ENCODE assay signal across 26 cellular contexts in the genomic region with DNA sequence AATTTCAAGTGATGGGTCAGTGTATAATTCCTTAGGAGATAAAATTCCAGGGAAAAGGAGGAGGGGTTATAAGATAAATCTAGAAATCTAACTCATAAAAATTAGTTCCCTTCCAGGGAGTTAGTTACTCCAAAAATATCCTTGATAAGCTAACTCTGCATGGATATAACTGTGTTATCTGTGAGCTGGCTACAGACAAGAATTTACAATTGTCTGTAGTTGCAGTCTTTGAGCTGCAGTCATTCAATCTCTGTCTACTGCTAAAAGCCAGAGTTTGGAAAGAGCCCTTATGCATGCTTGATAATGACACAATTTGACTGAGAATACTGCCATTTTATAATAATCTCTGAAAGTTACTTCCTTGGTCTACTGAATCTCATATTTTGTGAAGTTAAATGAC.
DNase-seq lines count a peak whose midpoint lies in the region; ATAC-seq, FAIRE-seq and TF ChIP-seq lines count a peak whose summit lies in the region.
"Had no signal": no experiment of that assay in that cellular context is flagged by ENCODE, and none has a peak within 500 bp of the region (broad histone marks: within the 10 kb centered on the region; RNA-seq: fewer than 3 reads in every experiment).

No MANE protein-coding gene starts in this region.

- H2AFZ ChIP-seq in HepG2 (ENCODE audit: low read length), result no peak overlapping the region
- no peak overlapping the region for H2AFZ ChIP-seq in smooth muscle cell (ENCODE audit: low read depth)

- H3K9me3 Mint-ChIP-seq in endodermal cell, result no peaks in the 10 kb centered on the region
- H3K9me3 Mint-ChIP-seq: CD4-positive, alpha-beta T cell; CD8-positive, alpha-beta memory T cell; HFFc6 had no signal

- ATAC-seq in Right ventricle myocardium superior (ENCODE audit: poor library complexity) (peak; percentile 55), Right ventricle myocardium inferior (no peak), HepG2 (no peak), right lobe of liver (peak in 1 of 4 donors; percentile 18), GM21528 (IDR thresholded peaks at IDR 0.05; ENCODE audit: low FRiP score, unreplicated experiment) (no peak)
- ATAC-seq: A549, GM12878 had no signal

- TF ChIP-seq RAD21 in liver (IDR thresholded peaks at IDR 0.05) (no peak), HepG2 (CRISPR knock-in tag; IDR thresholded peaks at IDR 0.05) (no peak)

- H3K4me1 ChIP-seq in liver (ENCODE audit: control insufficient read depth in 4 of 4, insufficient read depth in 4 of 4, low read length in 3 of 4) (peaks cover 8 to 51% (median 42%) of the 10 kb centered on the region in 4 donors), HepG2 (ENCODE audit: insufficient read depth, low read length) (peaks cover 48% of the 10 kb centered on the region), right lobe of liver (peaks cover 0 to 55% (median 22%) of the 10 kb centered on the region in 4 donors), smooth muscle cell (ENCODE audit: low read depth) (no peaks in the 10 kb centered on the region), endodermal cell (ENCODE audit: control insufficient read depth, insufficient read depth, low read length) (no peaks in the 10 kb centered on the region)
- H3K4me1 ChIP-seq: A549; BE2C; BLaER1 treated with 17β-estradiol and CSF1 and Interleukin-3, amounts not matched to agents 10 nM and 100 nM; HAP-1 had no signal

- H3K9ac ChIP-seq in liver (ENCODE audit: low read depth in 1 of 2, low read length in 2 of 2), result no peak overlapping the region
- no peak overlapping the region for H3K9ac ChIP-seq in HepG2 (ENCODE audit: insufficient read depth, low read depth, low read length)
- no peak overlapping the region for H3K9ac ChIP-seq in smooth muscle cell (ENCODE audit: low read depth)
- no peak overlapping the region for H3K9ac ChIP-seq in endodermal cell (ENCODE audit: extremely low read depth, low read length, poor library complexity, severe bottlenecking)
- H3K9ac ChIP-seq: BLaER1 treated with 17β-estradiol and CSF1 and Interleukin-3, amounts not matched to agents 10 nM and 100 nM had no signal

- CTCF ChIA-PET in HepG2 (lab: Yijun Ruan, JAX; ENCODE audit: low intra/inter-chr PET ratio, low total read pairs), result no interaction called here

- H3K27ac ChIP-seq in liver (ENCODE audit: low read depth in 1 of 2, low read length in 2 of 2) (peak overlapping the region; percentile 47 to 55), HepG2 (ENCODE audit: extremely low read length, insufficient read depth, low read length) (no peak overlapping the region), right lobe of liver (peak overlapping the region in 2 of 3 donors; percentile 51 to 83), smooth muscle cell (ENCODE audit: low read depth) (no peak overlapping the region), endodermal cell (ENCODE audit: low read depth, low read length) (no peak overlapping the region)
- H3K27ac ChIP-seq: A549; BLaER1 treated with 17β-estradiol and CSF1 and Interleukin-3, amounts not matched to agents 10 nM and 100 nM had no signal

- TF ChIP-seq EP300 in HepG2 (IDR thresholded peaks at IDR 0.05; ENCODE audit: low read depth in 2 of 2, low read length in 2 of 2), result no peak
- TF ChIP-seq EP300 in HepG2 (CRISPR knock-in tag; IDR thresholded peaks at IDR 0.05; ENCODE audit: borderline replicate concordance), result no peak

- H3K9me3 ChIP-seq in liver (ENCODE audit: control insufficient read depth in 4 of 4, low read length in 3 of 4), result no peaks in the 10 kb centered on the region
- no peaks in the 10 kb centered on the region for H3K9me3 ChIP-seq in HepG2 (ENCODE audit: low read length)
- no peaks in the 10 kb centered on the region for H3K9me3 ChIP-seq in right lobe of liver
- no peaks in the 10 kb centered on the region for H3K9me3 ChIP-seq in smooth muscle cell (replicated peaks; ENCODE audit: low read depth)
- no peaks in the 10 kb centered on the region for H3K9me3 ChIP-seq in endodermal cell (ENCODE audit: control insufficient read depth, low read length)
- H3K9me3 ChIP-seq: A549; BE2C; BLaER1 treated with 17β-estradiol and CSF1 and Interleukin-3, amounts not matched to agents 10 nM and 100 nM; HAP-1 had no signal

- intact Hi-C loops in Right ventricle myocardium superior (cut with DNase I) (no loop called here), Right ventricle myocardium inferior (cut with DNase I) (no loop called here), HepG2 (cut with micrococcal nuclease; ENCODE audit: unreplicated experiment) (no loop called here), right lobe of liver (cut with DNase I) (no loop called here)

- in situ Hi-C loops in HepG2 (cut with HindIII; ENCODE audit: extremely low pct_ligation_motif_present, low pct_unique_long_range_greater_than_20kb), result loop anchor here (25.0 kb wide), 1 partner anchor 1002 kb away; a partner anchor contains a TSS

- H4K20me1 ChIP-seq in HepG2 (ENCODE audit: insufficient read depth, low read length), result no peaks in the 10 kb centered on the region
- peaks cover 22% of the 10 kb centered on the region for H4K20me1 ChIP-seq in smooth muscle cell (ENCODE audit: low read depth)
- H4K20me1 ChIP-seq: BLaER1 treated with 17β-estradiol and CSF1 and Interleukin-3, amounts not matched to agents 10 nM and 100 nM had no signal

- POLR2A ChIA-PET in HepG2 (lab: Yijun Ruan, JAX), result no interaction called here

- no TSS peak for BruUV-seq in HepG2 (replicated peaks; lab: Mats Ljungman, UMichigan)

- no peaks in the 10 kb centered on the region for H3K27me3 Mint-ChIP-seq in endodermal cell (ENCODE audit: insufficient read depth)
- H3K27me3 Mint-ChIP-seq: CD4-positive, alpha-beta T cell; CD8-positive, alpha-beta memory T cell had no signal

- H3K36me3 ChIP-seq in liver (ENCODE audit: control insufficient read depth in 4 of 4, insufficient read depth in 3 of 4, low read depth in 1 of 4, low read length in 3 of 4) (no peaks in the 10 kb centered on the region), HepG2 (replicated peaks in 1 of 2; ENCODE audit: control insufficient read depth in 1 of 2, insufficient read depth in 2 of 2, low read length in 2 of 2) (no peaks in the 10 kb centered on the region; a peak in 1 of 5 replicates), right lobe of liver (no peaks in the 10 kb centered on the region), smooth muscle cell (ENCODE audit: low read depth) (no peaks in the 10 kb centered on the region), endodermal cell (ENCODE audit: control insufficient read depth, insufficient read depth, low read length) (no peaks in the 10 kb centered on the region)
- H3K36me3 ChIP-seq: BE2C, HAP-1 had no signal

- TF ChIP-seq CTCF in liver (IDR thresholded peaks at IDR 0.05; ENCODE audit: low read depth, low read length, missing input control) (no peak), HepG2 (CRISPR knock-in tag; IDR thresholded peaks at IDR 0.05) (no peak), right lobe of liver (IDR thresholded peaks at IDR 0.05) (no peak), smooth muscle cell (IDR thresholded peaks at IDR 0.05; ENCODE audit: borderline replicate concordance, insufficient read depth, poor library complexity, severe bottlenecking) (no peak), endodermal cell (conservative IDR thresholded peaks at IDR 0.05) (no peak)

- H3K4me1 Mint-ChIP-seq in endodermal cell, result no peaks in the 10 kb centered on the region
- H3K4me1 Mint-ChIP-seq: CD8-positive, alpha-beta memory T cell had no signal

- no peaks in the 10 kb centered on the region for H3K27me3 ChIP-seq in liver (ENCODE audit: control insufficient read depth in 4 of 4, insufficient read depth in 4 of 4, low read length in 3 of 4)
- no peaks in the 10 kb centered on the region for H3K27me3 ChIP-seq in HepG2 (ENCODE audit: control insufficient read depth in 1 of 2, insufficient read depth in 2 of 2, low read length in 2 of 2)
- H3K27me3 ChIP-seq in right lobe of liver, result no peaks in the 10 kb centered on the region
- H3K27me3 ChIP-seq in smooth muscle cell (ENCODE audit: low read depth), result no peaks in the 10 kb centered on the region
- no peaks in the 10 kb centered on the region for H3K27me3 ChIP-seq in endodermal cell (ENCODE audit: control insufficient read depth, insufficient read depth, low read length, poor library complexity, severe bottlenecking)
- H3K27me3 ChIP-seq: BE2C; BLaER1 treated with 17β-estradiol and CSF1 and Interleukin-3, amounts not matched to agents 10 nM and 100 nM had no signal

- H3F3A ChIP-seq in smooth muscle cell (ENCODE audit: low read depth), result no peaks in the 10 kb centered on the region

- H3K4me3 ChIP-seq in liver (ENCODE audit: low read depth in 1 of 3, low read length in 3 of 3) (no peak overlapping the region), HepG2 (replicated peaks in 1 of 3; ENCODE audit: insufficient read depth in 1 of 3, low read depth in 2 of 3, low read length in 3 of 3) (no peak overlapping the region), right lobe of liver (no peak overlapping the region), smooth muscle cell (no peak overlapping the region), endodermal cell (ENCODE audit: low read length) (no peak overlapping the region)
- H3K4me3 ChIP-seq: A549; BLaER1 treated with 17β-estradiol and CSF1 and Interleukin-3, amounts not matched to agents 10 nM and 100 nM; GM12878; HAP-1 had no signal

- no peak overlapping the region for H3K4me2 ChIP-seq in HepG2 (ENCODE audit: low read depth, low read length)
- H3K4me2 ChIP-seq in smooth muscle cell, result peak overlapping the region; percentile 36
- H3K4me2 ChIP-seq: A549; BLaER1 treated with 17β-estradiol and CSF1 and Interleukin-3, amounts not matched to agents 10 nM and 100 nM had no signal

- FAIRE-seq in HepG2 (lab: Jason Lieb, UNC), result no peak
- FAIRE-seq: A549, D721Med, GM12878 had no signal

- TF ChIP-seq POLR2A in HepG2 (IDR thresholded peaks at IDR 0.05; ENCODE audit: insufficient read depth in 1 of 2, low read depth in 2 of 2, low read length in 2 of 2) (no peak), right lobe of liver (IDR thresholded peaks at IDR 0.05) (no peak)

- no peak overlapping the region for H3K27ac Mint-ChIP-seq in endodermal cell
- H3K27ac Mint-ChIP-seq: CD14-positive monocyte; CD4-positive, alpha-beta T cell; CD8-positive, alpha-beta memory T cell; HFFc6 had no signal

- no peaks in the 10 kb centered on the region for H3K79me2 ChIP-seq in HepG2 (ENCODE audit: insufficient read depth, low read length)
- peaks cover 16% of the 10 kb centered on the region for H3K79me2 ChIP-seq in smooth muscle cell (ENCODE audit: low read depth)

- no peak overlapping the region for H3K4me3 Mint-ChIP-seq in endodermal cell
- H3K4me3 Mint-ChIP-seq: CD14-positive monocyte; CD4-positive, alpha-beta T cell; CD8-positive, alpha-beta memory T cell; HFFc6 had no signal

- H3K36me3 Mint-ChIP-seq in endodermal cell (ENCODE audit: low read depth), result no peaks in the 10 kb centered on the region

- DNase-seq in Right ventricle myocardium superior, result no peak
- no peak for DNase-seq in Right ventricle myocardium inferior (ENCODE audit: missing footprints)
- DNase-seq in HepG2 (ENCODE audit: low spot score), result no peak
- no peak for DNase-seq in right lobe of liver
- no peak for DNase-seq in smooth muscle cell (lab: John Stamatoyannopoulos, UW; ENCODE audit: unreplicated experiment)
- DNase-seq in endodermal cell, result no peak
- DNase-seq: 8988T; ACHN; AML-193; BE2C; CD4-positive, alpha-beta T cell; CD8-positive, alpha-beta memory T cell; DMS 273 treated with DMSO at 0.1 percent for 48 hours; DMS79; EL; GDM1; GOT3; HFFc6 had no signal

TF ChIP-seq in liver, 16 proteins besides CTCF, POLR2A, EP300 and RAD21 (continues in another document):
- no peak for TF ChIP-seq EGR1 (IDR thresholded peaks at IDR 0.05; ENCODE audit: low read depth in 2 of 2)

Comparison
In these comparisons a context has a peak if more than half of its experiments do, and no peak if none do; other contexts are left out.
1. H3K27ac ChIP-seq: peak in liver (2 of 2) and right lobe of liver (2 of 3); none in HepG2 (single experiment), smooth muscle cell (single experiment) and endodermal cell (single experiment).